In the genomic region with DNA sequence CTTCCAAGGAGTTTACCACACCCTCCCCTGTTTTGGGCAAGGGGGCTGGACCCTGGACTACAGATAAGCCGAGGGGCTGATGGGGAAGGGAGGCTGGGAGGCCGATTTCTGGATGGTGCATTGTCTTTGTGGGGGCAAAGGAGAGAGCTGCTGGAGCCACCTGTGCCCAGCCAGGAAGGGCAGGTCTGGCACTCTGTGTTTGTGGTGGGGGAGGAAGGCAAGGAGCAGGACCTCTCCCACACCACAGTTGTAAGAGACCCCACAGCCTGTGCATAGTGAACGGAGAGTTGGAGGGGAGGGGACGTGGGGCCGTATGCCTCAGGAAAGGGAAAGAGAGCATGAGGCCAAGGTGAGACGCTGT, we compare ENCODE assay signal across 8 cellular contexts. TPM values are rescaled to one million over a fixed set of nuclear protein-coding genes. Genes with fewer than 3 reads are reported as not detected.
DNase-seq lines count a peak whose midpoint lies in the region; ATAC-seq and TF ChIP-seq lines count a peak whose summit lies in the region.

No MANE protein-coding gene starts in this region.

- peaks cover 45% of the 10 kb centered on the region for H3K4me1 ChIP-seq in DND-41 (ENCODE audit: insufficient read depth, low read length)
- H3K4me1 ChIP-seq in RWPE2 (ENCODE audit: insufficient read depth, poor library complexity, severe bottlenecking), result peaks cover 17% of the 10 kb centered on the region
- peaks cover 45 to 69% (median 51%) of the 10 kb centered on the region in 3 donors for H3K4me1 ChIP-seq in esophagus squamous epithelium
- H3K4me1 ChIP-seq in sigmoid colon, result peaks cover 0 to 51% (median 49%) of the 10 kb centered on the region in 4 donors

- no peak for TF ChIP-seq POLR2A in esophagus squamous epithelium (IDR thresholded peaks at IDR 0.05)
- no peak for TF ChIP-seq POLR2A in sigmoid colon (IDR thresholded peaks at IDR 0.05)

- H3K9ac ChIP-seq in DND-41 (ENCODE audit: low read depth, low read length), result peak overlapping the region; percentile 85; the same call in 1 of the 2 replicates

- H3K27ac ChIP-seq in DND-41 (ENCODE audit: low read length) (peak overlapping the region; percentile 77), RWPE2 (ENCODE audit: poor library complexity, severe bottlenecking) (peak overlapping the region; percentile 97), esophagus squamous epithelium (peak overlapping the region; percentile 84 to 98 (median 84)), sigmoid colon (peak overlapping the region; percentile 84 to 94 (median 92))

- H3K4me2 ChIP-seq in DND-41 (ENCODE audit: insufficient read depth, low read length), result peak overlapping the region; percentile 36; the same call in 1 of the 2 replicates

- H3K79me2 ChIP-seq in DND-41 (ENCODE audit: insufficient read depth, low read length), result peaks cover 34% of the 10 kb centered on the region

- TF ChIP-seq EP300 in sigmoid colon (IDR thresholded peaks at IDR 0.05), result no peak

- 25 to 49% methylated on average over 4 to 6 of the region's 6 CpGs for WGBS in esophagus squamous epithelium, 2 donors
- WGBS in sigmoid colon, 2 donors, result 47 to 83% methylated on average over 6 of the region's 6 CpGs

- TF ChIP-seq CTCF in DND-41 (IDR thresholded peaks at IDR 0.05; ENCODE audit: borderline replicate concordance, extremely low read depth, low read length, poor library complexity, severe bottlenecking), result no peak
- TF ChIP-seq CTCF in RWPE2 (IDR thresholded peaks at IDR 0.05; ENCODE audit: poor library complexity, severe bottlenecking), result no peak
- TF ChIP-seq CTCF in esophagus squamous epithelium (IDR thresholded peaks at IDR 0.05), result no peak
- no peak for TF ChIP-seq CTCF in sigmoid colon (IDR thresholded peaks at IDR 0.05)

- no peak for DNase-seq in DND-41
- no peak for DNase-seq in RWPE2 (ENCODE audit: low spot score)
- no peak for DNase-seq in esophagus squamous epithelium (lab: John Stamatoyannopoulos, UW)
- peak; percentile 65 for DNase-seq in sigmoid colon
- DNase-seq in dedifferentiated amniotic fluid mesenchymal stem cell (ENCODE audit: extremely low spot score), result no peak
- no peak for DNase-seq in Ammon's horn (ENCODE audit: low spot score)
- DNase-seq in DMS53 treated with DMSO at 0.1 percent for 48 hours (lab: John Stamatoyannopoulos, UW; ENCODE audit: unreplicated experiment), result no peak
- DNase-seq in DMS114 treated with DMSO at 0.1 percent for 48 hours (lab: John Stamatoyannopoulos, UW; ENCODE audit: unreplicated experiment), result no peak

- intact Hi-C loops in esophagus squamous epithelium (cut with DNase I) (no loop called here), sigmoid colon (cut with DNase I) (loop anchor here (2.0 kb wide), 1 partner anchor 65 kb away; the partner anchor contains the start of gene ZNF526)

- H3K36me3 ChIP-seq in DND-41 (ENCODE audit: insufficient read depth, low read length), result peaks cover 50% of the 10 kb centered on the region
- H3K36me3 ChIP-seq in RWPE2 (ENCODE audit: low read depth), result peaks cover 41% of the 10 kb centered on the region
- H3K36me3 ChIP-seq in esophagus squamous epithelium, result peaks cover 35 to 44% (median 42%) of the 10 kb centered on the region in 3 donors
- peaks cover 10 to 43% (median 39%) of the 10 kb centered on the region in 4 donors for H3K36me3 ChIP-seq in sigmoid colon

- H3K4me3 ChIP-seq in DND-41 (ENCODE audit: low read depth in 1 of 2, low read length in 2 of 2) (no peak overlapping the region), RWPE2 (ENCODE audit: severe bottlenecking) (no peak overlapping the region), esophagus squamous epithelium (peak overlapping the region in 2 of 4 donors; percentile 71 to 87), sigmoid colon (peak overlapping the region in 2 of 4 donors; percentile 12 to 74)

- H3K9me3 ChIP-seq in DND-41 (ENCODE audit: insufficient read depth, low read length, severe bottlenecking) (no peaks in the 10 kb centered on the region), RWPE2 (ENCODE audit: severe bottlenecking) (no peaks in the 10 kb centered on the region), esophagus squamous epithelium (no peaks in the 10 kb centered on the region), sigmoid colon (no peaks in the 10 kb centered on the region)

- ATAC-seq in DND-41 (ENCODE audit: insufficient read depth, low read depth) (no peak), RWPE2 (ENCODE audit: low read depth) (no peak)

- H4K20me1 ChIP-seq in DND-41 (ENCODE audit: insufficient read depth, low read length), result peaks cover 43% of the 10 kb centered on the region

- H3K27me3 ChIP-seq in DND-41 (ENCODE audit: insufficient read depth, low read length, poor library complexity), result no peaks in the 10 kb centered on the region
- H3K27me3 ChIP-seq in RWPE2 (ENCODE audit: insufficient read depth, poor library complexity, severe bottlenecking), result no peaks in the 10 kb centered on the region
- H3K27me3 ChIP-seq in esophagus squamous epithelium, result no peaks in the 10 kb centered on the region
- no peaks in the 10 kb centered on the region for H3K27me3 ChIP-seq in sigmoid colon

- no peak overlapping the region for H2AFZ ChIP-seq in DND-41 (ENCODE audit: low read depth, low read length)

RNA-seq across cellular contexts. Expression of gene PRR19, which starts 16.0 kb away (rescaled TPM):
- total RNA-seq in esophagus squamous epithelium (1 to 10 TPM in 1 of 4 donors, under 1 TPM in 3; 0.75 to 1.0 (median 0.82) TPM), sigmoid colon (not detected)
- polyA plus RNA-seq in sigmoid colon, result under 1 TPM in 2 of 3 donors, not detected in 1; 0.69 to 0.79 TPM

RNA-seq across cellular contexts. Expression of gene PAFAH1B3, which starts 16.5 kb away (rescaled TPM):
- total RNA-seq in esophagus squamous epithelium (10 to 100 TPM; 22.5 to 45.9 (median 30.3) TPM), sigmoid colon (1 to 10 TPM; 5.6 to 8.6 (median 6.0) TPM)
- 10 to 100 TPM; 27.0 to 44.3 (median 27.7) TPM for polyA plus RNA-seq in sigmoid colon

RNA-seq across cellular contexts. Expression of gene CIC, which starts 16.9 kb away (rescaled TPM):
- total RNA-seq in esophagus squamous epithelium (10 to 100 TPM; 25.1 to 54.9 (median 27.9) TPM), sigmoid colon (10 to 100 TPM; 16.0 to 31.3 (median 24.9) TPM)
- polyA plus RNA-seq in sigmoid colon, result 10 to 100 TPM in 2 of 3 donors, 1 to 10 TPM in 1; 8.4 to 42.1 (median 17.3) TPM

RNA-seq across cellular contexts. Expression of gene TMEM145, which starts 27.1 kb away (rescaled TPM):
- total RNA-seq in esophagus squamous epithelium, result not detected
- 1 to 10 TPM in 1 of 4 donors, under 1 TPM in 2, not detected in 1; 0.54 to 4.4 (median 0.71) TPM for total RNA-seq in sigmoid colon
- under 1 TPM in 1 of 3 donors, not detected in 2; 0.58 TPM for polyA plus RNA-seq in sigmoid colon

RNA-seq across cellular contexts. Expression of gene ERF, which starts 31.0 kb away (rescaled TPM):
- total RNA-seq in esophagus squamous epithelium (10 to 100 TPM; 13.3 to 32.5 (median 21.0) TPM), sigmoid colon (10 to 100 TPM; 18.9 to 39.3 (median 25.6) TPM)
- polyA plus RNA-seq in sigmoid colon, result 10 to 100 TPM; 18.6 to 42.8 (median 23.6) TPM
